Comparison of ENCODE assay signal across 11 cellular contexts in genomic region chr5:71891856-71892255, GRCh38.
DNase-seq lines count a peak whose midpoint lies in the region; ATAC-seq and TF ChIP-seq lines count a peak whose summit lies in the region.
"Had no signal": no experiment of that assay in that cellular context is flagged by ENCODE, and none has a peak within 500 bp of the region (broad histone marks: within the 10 kb centered on the region; RNA-seq: fewer than 3 reads in every experiment).

No MANE protein-coding gene starts in this region.

- intact Hi-C loops in upper lobe of right lung (cut with DNase I): no loop called here

- H3K4me1 ChIP-seq in endodermal cell (ENCODE audit: control insufficient read depth, insufficient read depth, low read length): no peaks in the 10 kb centered on the region
- no peaks in the 10 kb centered on the region for H3K4me1 ChIP-seq in upper lobe of right lung

- H3K36me3 ChIP-seq in endodermal cell (ENCODE audit: control insufficient read depth, insufficient read depth, low read length): no peaks in the 10 kb centered on the region
- H3K36me3 ChIP-seq in upper lobe of right lung: no peaks in the 10 kb centered on the region

- 64 to 84% methylated on average over 3 to 4 of the region's 4 CpGs for WGBS in endodermal cell (ENCODE audit: insufficient coverage in 1 of 2, insufficient read length in 1 of 2), 2 experiments

- H3K27ac ChIP-seq in endodermal cell (ENCODE audit: low read depth, low read length) (no peak overlapping the region), upper lobe of right lung (no peak overlapping the region)

- H3K9ac ChIP-seq in endodermal cell (ENCODE audit: extremely low read depth, low read length, poor library complexity, severe bottlenecking): no peak overlapping the region

- no peaks in the 10 kb centered on the region for H3K4me1 Mint-ChIP-seq in endodermal cell

- no peak overlapping the region for H3K4me3 Mint-ChIP-seq in endodermal cell

- no peak overlapping the region for H3K27ac Mint-ChIP-seq in endodermal cell

- TF ChIP-seq CTCF in endodermal cell (conservative IDR thresholded peaks at IDR 0.05) (no peak), upper lobe of right lung (IDR thresholded peaks at IDR 0.05) (no peak)

- DNase-seq in LHCN-M2 (ENCODE audit: low read depth) (peak; percentile 19), endodermal cell (peak; percentile 82), kidney glomerular epithelial cell (lab: John Stamatoyannopoulos, UW) (peak; percentile 5), upper lobe of right lung (no peak), cerebellum (ENCODE audit: low spot score) (no peak), HT-29 (ENCODE audit: low spot score) (no peak)
- DNase-seq: activated CD4-positive, alpha-beta T cell treated with anti-CD3 and anti-CD28 coated beads, Interleukin-2, amount 50 U/mL, for 1 hour; activated naive CD4-positive, alpha-beta T cell treated with anti-CD3 and anti-CD28 coated beads, Interleukin-2, amount 50 U/mL, for 16 hours; DMS153; NCI-H2107 had no signal

- H3K4me3 ChIP-seq in endodermal cell (ENCODE audit: low read length): no peak overlapping the region
- no peak overlapping the region for H3K4me3 ChIP-seq in upper lobe of right lung

- H3K27me3 Mint-ChIP-seq in endodermal cell (ENCODE audit: insufficient read depth): peaks cover 7% of the 10 kb centered on the region

- H3K27me3 ChIP-seq in endodermal cell (ENCODE audit: control insufficient read depth, insufficient read depth, low read length, poor library complexity, severe bottlenecking) (peaks cover 4% of the 10 kb centered on the region), upper lobe of right lung (no peaks in the 10 kb centered on the region)

- ATAC-seq in upper lobe of right lung (peak; percentile 80), GM19463 (IDR thresholded peaks at IDR 0.05; ENCODE audit: unreplicated experiment) (no peak)

- peaks cover 3% of the 10 kb centered on the region for H3K9me3 Mint-ChIP-seq in endodermal cell

- no peaks in the 10 kb centered on the region for H3K9me3 ChIP-seq in endodermal cell (ENCODE audit: control insufficient read depth, low read length)
- no peaks in the 10 kb centered on the region for H3K9me3 ChIP-seq in upper lobe of right lung

- H3K36me3 Mint-ChIP-seq in endodermal cell (ENCODE audit: low read depth): no peaks in the 10 kb centered on the region

Comparison
In these comparisons a context has a peak if more than half of its experiments do, and no peak if none do; other contexts are left out.
1. DNase-seq: peak in LHCN-M2 (single experiment), endodermal cell (single experiment) and kidney glomerular epithelial cell (single experiment); none in upper lobe of right lung (single experiment), cerebellum (single experiment) and HT-29 (single experiment).